In genomic region chr21:38806942-38807284, GRCh38 we compare ENCODE assay signal across 8 cellular contexts. TPM values are rescaled to one million over a fixed set of nuclear protein-coding genes. Genes with fewer than 3 reads are reported as not detected.
A peak's percentile ranks its signal among the peaks of the same experiment; 100 is the strongest.
DNase-seq lines count a peak whose midpoint lies in the region; ATAC-seq lines count a peak whose summit lies in the region.

No MANE protein-coding gene starts in this region.

- H2BK120ac ChIP-seq in trophoblast cell (ENCODE audit: insufficient read depth, low read length, poor library complexity), result no peak overlapping the region

- peak overlapping the region; percentile 75 to 93 for H3K4me3 ChIP-seq in esophagus (ENCODE audit: low read depth in 1 of 2, low read length in 2 of 2)
- no peak overlapping the region for H3K4me3 ChIP-seq in trophoblast cell (ENCODE audit: low read depth, low read length)

- no peak for DNase-seq in activated CD4-positive, alpha-beta T cell treated with anti-CD3 and anti-CD28 coated beads, Interleukin-2, amount 10 ng/mL, durations not matched to agents 7 days and 5 days
- no peak for DNase-seq in activated CD4-positive, alpha-beta T cell treated with anti-CD3 and anti-CD28 coated beads for 4 hours
- DNase-seq in T-cell, result no peak
- peak in 1 of 2 donors; percentile 61 for DNase-seq in trophoblast cell
- DNase-seq in T1000 (lab: John Stamatoyannopoulos, UW), result no peak

- H3K36me3 ChIP-seq in esophagus (ENCODE audit: control insufficient read depth in 2 of 2, insufficient read depth in 2 of 2, low read length in 1 of 2) (peaks cover 0 to 5% of the 10 kb centered on the region in 2 donors), trophoblast cell (ENCODE audit: control insufficient read depth in 1 of 2, insufficient read depth in 2 of 2, low read length in 2 of 2) (peaks cover 0 to 3% of the 10 kb centered on the region in 2 experiments)

- H3K27me3 ChIP-seq in esophagus (ENCODE audit: control insufficient read depth in 1 of 2, insufficient read depth in 2 of 2, low read length in 2 of 2) (no peaks in the 10 kb centered on the region), trophoblast cell (ENCODE audit: insufficient read depth, low read length) (no peaks in the 10 kb centered on the region)

- H4K91ac ChIP-seq in trophoblast cell (ENCODE audit: low read depth, low read length), result no peak overlapping the region

- peak overlapping the region; percentile 65 for H3K27ac Mint-ChIP-seq in activated CD4-positive, alpha-beta T cell treated with anti-CD3 and anti-CD28 coated beads, Interleukin-2, amount 10 ng/mL, durations not matched to agents 7 days and 5 days
- H3K27ac Mint-ChIP-seq in T-cell, result peak overlapping the region; percentile 78 to 89

- H3K4ac ChIP-seq in trophoblast cell (ENCODE audit: low read depth, low read length), result peak overlapping the region; percentile 47

- H4K8ac ChIP-seq in trophoblast cell (ENCODE audit: low read depth, low read length), result no peak overlapping the region

- H2AK5ac ChIP-seq in trophoblast cell (ENCODE audit: low read length), result no peak overlapping the region

- H2BK12ac ChIP-seq in trophoblast cell (ENCODE audit: low read length), result no peak overlapping the region

- H3K23ac ChIP-seq in trophoblast cell (ENCODE audit: low read length), result no peak overlapping the region

- CTCF ChIA-PET in activated CD4-positive, alpha-beta T cell treated with anti-CD3 and anti-CD28 coated beads, Interleukin-2, amount 10 ng/mL, durations not matched to agents 7 days and 5 days (lab: Charles Lee), result interaction anchor here (0.6 to 2.3 kb wide), 2 partner anchors 11 to 73 kb away, joined by 3 to 7 read pairs; no protein-coding TSS in a partner anchor
- CTCF ChIA-PET in T-cell (lab: Charles Lee), result interaction anchor here (0.6 to 1.1 kb wide), 2 partner anchors 38 to 181 kb away, joined by 3 to 9 read pairs; no protein-coding TSS in a partner anchor

- H3K27ac ChIP-seq in esophagus (ENCODE audit: low read depth in 2 of 2, low read length in 1 of 2) (peak overlapping the region; percentile 75 to 97), trophoblast cell (ENCODE audit: low read depth, low read length) (no peak overlapping the region)

- peaks cover 37% of the 10 kb centered on the region for H3K36me3 Mint-ChIP-seq in activated CD4-positive, alpha-beta T cell treated with anti-CD3 and anti-CD28 coated beads, Interleukin-2, amount 10 ng/mL, durations not matched to agents 7 days and 5 days (ENCODE audit: low read depth)
- H3K36me3 Mint-ChIP-seq in T-cell, result peaks cover 11% of the 10 kb centered on the region

- H3K9ac ChIP-seq in trophoblast cell (ENCODE audit: low read length), result peak overlapping the region; percentile 18

- H3K9me3 ChIP-seq in esophagus (ENCODE audit: control insufficient read depth in 2 of 2, insufficient read depth in 1 of 2, low read depth in 1 of 2, low read length in 1 of 2) (no peaks in the 10 kb centered on the region), trophoblast cell (ENCODE audit: insufficient read depth, low read depth, low read length) (no peaks in the 10 kb centered on the region)

- H3K4me1 ChIP-seq in esophagus (ENCODE audit: control insufficient read depth in 2 of 2, insufficient read depth in 2 of 2, low read length in 1 of 2) (peaks cover 0 to 2% of the 10 kb centered on the region in 2 donors), trophoblast cell (ENCODE audit: control insufficient read depth in 1 of 2, insufficient read depth in 2 of 2, low read length in 2 of 2) (peaks cover 18 to 26% of the 10 kb centered on the region in 2 experiments)

- H3K27me3 Mint-ChIP-seq in activated CD4-positive, alpha-beta T cell treated with anti-CD3 and anti-CD28 coated beads, Interleukin-2, amount 10 ng/mL, durations not matched to agents 7 days and 5 days, result no peaks in the 10 kb centered on the region
- H3K27me3 Mint-ChIP-seq in T-cell, result no peaks in the 10 kb centered on the region

- no peak overlapping the region for H3K14ac ChIP-seq in trophoblast cell (ENCODE audit: low read length)

- WGBS in esophagus, 2 donors, result 5 to 12% methylated on average over 9 of the region's 9 CpGs
- WGBS in trophoblast cell (ENCODE audit: extremely low coverage, insufficient coverage, insufficient read length), result no CpG with 5 or more reads among the region's 9 CpGs

- H3K79me2 ChIP-seq in trophoblast cell (ENCODE audit: control insufficient read depth, insufficient read depth, low read length, poor library complexity), result peaks cover 10% of the 10 kb centered on the region

- POLR2A ChIA-PET in activated CD4-positive, alpha-beta T cell treated with anti-CD3 and anti-CD28 coated beads, Interleukin-2, amount 10 ng/mL, durations not matched to agents 7 days and 5 days (lab: Charles Lee), result interaction anchor here (0.6 kb wide), 1 partner anchor 39 kb away, joined by 7 read pairs; no protein-coding TSS in a partner anchor
- POLR2A ChIA-PET in T-cell (lab: Charles Lee), result interaction anchor here in 1 of 2 donors (0.6 kb wide), 1 partner anchor 51 kb away, joined by 9 read pairs; no protein-coding TSS in a partner anchor

- no peak overlapping the region for H4K12ac ChIP-seq in trophoblast cell (ENCODE audit: low read depth, low read length)

- peaks cover 18% of the 10 kb centered on the region for H3K79me1 ChIP-seq in trophoblast cell (ENCODE audit: low read length)

- no peak overlapping the region for H3K18ac ChIP-seq in trophoblast cell (ENCODE audit: low read length)

- H2BK5ac ChIP-seq in trophoblast cell (ENCODE audit: low read depth, low read length, poor library complexity), result no peak overlapping the region

- H3K4me3 Mint-ChIP-seq in activated CD4-positive, alpha-beta T cell treated with anti-CD3 and anti-CD28 coated beads, Interleukin-2, amount 10 ng/mL, durations not matched to agents 7 days and 5 days, result peak overlapping the region; percentile 76
- H3K4me3 Mint-ChIP-seq in T-cell, result peak overlapping the region; percentile 78 to 95 (median 91)

- peak overlapping the region; percentile 94 for H3K4me2 ChIP-seq in trophoblast cell (ENCODE audit: low read length)

- no peak for ATAC-seq in T-cell (replicated peaks in 1 of 4)
- no peak for ATAC-seq in esophagus mucosa
- ATAC-seq in GM18868 (IDR thresholded peaks at IDR 0.05; ENCODE audit: unreplicated experiment), result no peak

- peaks cover 37% of the 10 kb centered on the region for H3K4me1 Mint-ChIP-seq in activated CD4-positive, alpha-beta T cell treated with anti-CD3 and anti-CD28 coated beads, Interleukin-2, amount 10 ng/mL, durations not matched to agents 7 days and 5 days
- peaks cover 30 to 38% (median 36%) of the 10 kb centered on the region in 3 donors for H3K4me1 Mint-ChIP-seq in T-cell

- no peaks in the 10 kb centered on the region for H3K9me3 Mint-ChIP-seq in activated CD4-positive, alpha-beta T cell treated with anti-CD3 and anti-CD28 coated beads, Interleukin-2, amount 10 ng/mL, durations not matched to agents 7 days and 5 days
- no peaks in the 10 kb centered on the region for H3K9me3 Mint-ChIP-seq in T-cell

- H2AFZ ChIP-seq in trophoblast cell (ENCODE audit: insufficient read depth, low read length, poor library complexity), result no peak overlapping the region

RNA-seq across cellular contexts. Expression of gene ETS2, which starts 1.2 kb away (rescaled TPM):
- total RNA-seq in activated CD4-positive, alpha-beta T cell treated with anti-CD3 and anti-CD28 coated beads, Interleukin-2, amount 10 ng/mL, durations not matched to agents 7 days and 5 days, result 10 to 100 TPM; 15.2 to 19.7 TPM
- 10 to 100 TPM; 12.3 to 17.3 (median 16.5) TPM for total RNA-seq in T-cell
- polyA plus RNA-seq in esophagus, result 10 to 100 TPM; 33.6 to 53.3 TPM
- polyA plus RNA-seq in trophoblast cell (2013), result 17.3 and 18.1 TPM in 2 replicates
- total RNA-seq in esophagus mucosa, result 89.5 TPM
